ENCODE assay signal across 10 cellular contexts in genomic region chr16:12758031-12758669, GRCh38. TPM values are rescaled to one million over a fixed set of nuclear protein-coding genes. Genes with fewer than 3 reads are reported as not detected.
DNase-seq lines count a peak whose midpoint lies in the region; ATAC-seq and TF ChIP-seq lines count a peak whose summit lies in the region.
"Had no signal": no experiment of that assay in that cellular context is flagged by ENCODE, and none has a peak within 500 bp of the region (broad histone marks: within the 10 kb centered on the region; RNA-seq: fewer than 3 reads in every experiment).

No MANE protein-coding gene starts in this region.

- TF ChIP-seq EP300 in tibial nerve (IDR thresholded peaks at IDR 0.05), result no peak

- no peaks in the 10 kb centered on the region for H3K27me3 ChIP-seq in right lobe of liver
- H3K27me3 ChIP-seq in tibial nerve, result no peaks in the 10 kb centered on the region

- WGBS in right lobe of liver (ENCODE audit: insufficient coverage, low coverage, low lambda C conversion rate, missing lambda C conversion rate), result 55% methylated on average over 5 of the region's 5 CpGs
- WGBS in tibial nerve, 2 donors, result 57 to 59% methylated on average over 5 of the region's 5 CpGs

- peaks cover 5% of the 10 kb centered on the region for H3K36me3 Mint-ChIP-seq in brain

- no peak overlapping the region for H3K4me3 Mint-ChIP-seq in brain
- H3K4me3 Mint-ChIP-seq: activated naive CD4-positive, alpha-beta T cell treated with anti-CD3 and anti-CD28 coated beads for 36 hours had no signal

- peak overlapping the region in 4 of 5 experiments; percentile 43 to 96 (median 88) for H3K27ac Mint-ChIP-seq in brain
- H3K27ac Mint-ChIP-seq: activated naive CD4-positive, alpha-beta T cell treated with anti-CD3 and anti-CD28 coated beads for 36 hours had no signal

- ATAC-seq in right lobe of liver, result peak in 2 of 4 donors; percentile 2 to 5
- ATAC-seq in HG03280 (IDR thresholded peaks at IDR 0.05; ENCODE audit: unreplicated experiment), result no peak
- ATAC-seq in GM21825 (IDR thresholded peaks at IDR 0.05; ENCODE audit: unreplicated experiment), result no peak

- peaks cover 47% of the 10 kb centered on the region for H3K4me1 Mint-ChIP-seq in brain

- DNase-seq in NCI-H345 (lab: John Stamatoyannopoulos, UW) (peak; percentile 14), NCI-H345 treated with DMSO at 0.1 percent for 48 hours (lab: John Stamatoyannopoulos, UW; ENCODE audit: unreplicated experiment) (no peak), right lobe of liver (no peak), tibial nerve (ENCODE audit: low spot score in 2 of 2) (no peak), mucosa of gallbladder (ENCODE audit: low spot score) (no peak)
- DNase-seq: activated naive CD4-positive, alpha-beta T cell treated with anti-CD3 and anti-CD28 coated beads for 36 hours; NCI-H187 treated with DMSO at 0.1 percent for 48 hours had no signal

- no peak for TF ChIP-seq CTCF in brain (conservative IDR thresholded peaks at IDR 0.05)
- TF ChIP-seq CTCF in right lobe of liver (IDR thresholded peaks at IDR 0.05), result no peak
- TF ChIP-seq CTCF in tibial nerve (IDR thresholded peaks at IDR 0.05), result no peak

- intact Hi-C loops in right lobe of liver (cut with DNase I), result no loop called here

- H3K4me3 ChIP-seq in right lobe of liver, result no peak overlapping the region
- H3K4me3 ChIP-seq in tibial nerve, result no peak overlapping the region

- peaks cover 4% of the 10 kb centered on the region for H3K27me3 Mint-ChIP-seq in brain

- peak overlapping the region; percentile 48 to 89 (median 50) for H3K27ac ChIP-seq in right lobe of liver
- H3K27ac ChIP-seq in tibial nerve, result peak overlapping the region in 3 of 4 donors; percentile 25 to 84 (median 72)

- H3K9me3 ChIP-seq in right lobe of liver (no peaks in the 10 kb centered on the region), tibial nerve (no peaks in the 10 kb centered on the region)

- H3K36me3 ChIP-seq in right lobe of liver (no peaks in the 10 kb centered on the region), tibial nerve (no peaks in the 10 kb centered on the region)

- H3K9me3 Mint-ChIP-seq in brain, result no peaks in the 10 kb centered on the region
- H3K9me3 Mint-ChIP-seq: activated naive CD4-positive, alpha-beta T cell treated with anti-CD3 and anti-CD28 coated beads for 36 hours had no signal

- no peak for TF ChIP-seq POLR2A in right lobe of liver (IDR thresholded peaks at IDR 0.05)
- TF ChIP-seq POLR2A in tibial nerve (IDR thresholded peaks at IDR 0.05), result no peak

- H3K4me1 ChIP-seq in right lobe of liver (peaks cover 0 to 73% (median 22%) of the 10 kb centered on the region in 4 donors), tibial nerve (peaks cover 0 to 21% (median 9%) of the 10 kb centered on the region in 4 donors)

RNA-seq across cellular contexts. Expression of gene CPPED1, which starts 45.5 kb away (rescaled TPM):
- polyA plus RNA-seq in brain (ENCODE audit: insufficient read depth, low read depth, low replicate concordance), result 23.9 TPM
- total RNA-seq in right lobe of liver, result 10 to 100 TPM; 24.0 to 41.6 (median 31.0) TPM
- 10 to 100 TPM; 10.4 to 18.9 (median 16.0) TPM for total RNA-seq in tibial nerve
- 17.5 TPM for total RNA-seq in mucosa of gallbladder
